Comparison of ENCODE assay signal across 19 cellular contexts in genomic region chr21:43909736-43910455, GRCh38. TPM values are rescaled to one million over a fixed set of nuclear protein-coding genes. Genes with fewer than 3 reads are reported as not detected.
DNase-seq lines count a peak whose midpoint lies in the region; ATAC-seq and TF ChIP-seq lines count a peak whose summit lies in the region.
"Had no signal": no experiment of that assay in that cellular context is flagged by ENCODE, and none has a peak within 500 bp of the region (broad histone marks: within the 10 kb centered on the region; RNA-seq: fewer than 3 reads in every experiment).

No MANE protein-coding gene starts in this region.

- intact Hi-C loops in CD4-positive, alpha-beta T cell (cut with DNase I, micrococcal nuclease), result no loop called here
- intact Hi-C loops in Caco-2 (cut with micrococcal nuclease; ENCODE audit: unreplicated experiment), result no loop called here

- no peaks in the 10 kb centered on the region for H3K36me3 ChIP-seq in Caco-2 (ENCODE audit: control insufficient read depth, insufficient read depth, low read length)
- H3K36me3 ChIP-seq: brain microvascular endothelial cell had no signal

- no peaks in the 10 kb centered on the region for H3K27me3 ChIP-seq in CD4-positive, alpha-beta T cell (ENCODE audit: control insufficient read depth, insufficient read depth, low read length)
- H3K27me3 ChIP-seq in Caco-2 (replicated peaks; ENCODE audit: control insufficient read depth, insufficient read depth, low read length), result no peaks in the 10 kb centered on the region
- H3K27me3 ChIP-seq: brain microvascular endothelial cell had no signal

- POLR2A ChIA-PET in CD4-positive, alpha-beta T cell (lab: Charles Lee), result no interaction called here
- POLR2A ChIA-PET in Caco-2 (lab: Charles Lee), result no interaction called here

- no peak overlapping the region for H3K4me3 Mint-ChIP-seq in CD4-positive, alpha-beta T cell
- no peak overlapping the region for H3K4me3 Mint-ChIP-seq in Caco-2 (ENCODE audit: unreplicated experiment)
- H3K4me3 Mint-ChIP-seq in nephron progenitor cell, result peak overlapping the region; percentile 8
- H3K4me3 Mint-ChIP-seq: activated CD4-positive, alpha-beta memory T cell treated with anti-CD3 and anti-CD28 coated beads for 36 hours; activated naive CD8-positive, alpha-beta T cell treated with anti-CD3 and anti-CD28 coated beads, Interleukin-2, amount 10 ng/mL, durations not matched to agents 7 days and 5 days; activated T-cell treated with anti-CD3 and anti-CD28 coated beads, Interleukin-2, amount 50 U/mL, for 4 hours; HFFc6; T-helper 17 cell had no signal

- peaks cover 9% of the 10 kb centered on the region for H3K9me3 ChIP-seq in CD4-positive, alpha-beta T cell (ENCODE audit: control insufficient read depth, low read length)
- no peaks in the 10 kb centered on the region for H3K9me3 ChIP-seq in Caco-2

- peak overlapping the region; percentile 66 for H3K27ac Mint-ChIP-seq in CD4-positive, alpha-beta T cell
- H3K27ac Mint-ChIP-seq in Caco-2 (ENCODE audit: unreplicated experiment) (peak overlapping the region; percentile 70), nephron progenitor cell (no peak overlapping the region)
- H3K27ac Mint-ChIP-seq: activated CD4-positive, alpha-beta memory T cell treated with anti-CD3 and anti-CD28 coated beads for 36 hours; activated naive CD8-positive, alpha-beta T cell treated with anti-CD3 and anti-CD28 coated beads, Interleukin-2, amount 10 ng/mL, durations not matched to agents 7 days and 5 days; HFFc6 had no signal

- ATAC-seq in CD4-positive, alpha-beta T cell (ENCODE audit: poor library complexity), result no peak
- ATAC-seq: activated T-cell treated with anti-CD3 and anti-CD28 coated beads, Interleukin-2, amount 50 U/mL, for 4 hours; T-helper 17 cell had no signal

- peaks cover 6% of the 10 kb centered on the region for H3K9me3 Mint-ChIP-seq in CD4-positive, alpha-beta T cell
- H3K9me3 Mint-ChIP-seq in Caco-2 (ENCODE audit: unreplicated experiment), result no peaks in the 10 kb centered on the region
- H3K9me3 Mint-ChIP-seq in nephron progenitor cell, result peaks cover 14% of the 10 kb centered on the region

- H3K27ac ChIP-seq in CD4-positive, alpha-beta T cell (ENCODE audit: low read depth, low read length), result no peak overlapping the region
- H3K27ac ChIP-seq: brain microvascular endothelial cell, WERI-Rb-1 had no signal

- no peak for TF ChIP-seq CTCF in CD4-positive, alpha-beta T cell (IDR thresholded peaks at IDR 0.05)
- TF ChIP-seq CTCF in Caco-2 (IDR thresholded peaks at IDR 0.05; ENCODE audit: insufficient read depth in 1 of 2, low read depth in 1 of 2, low read length in 1 of 2, severe bottlenecking in 1 of 2, unreplicated experiment in 1 of 2), result no peak
- TF ChIP-seq CTCF in nephron progenitor cell (IDR thresholded peaks at IDR 0.05), result no peak

- H3K27me3 Mint-ChIP-seq in CD4-positive, alpha-beta T cell, result no peaks in the 10 kb centered on the region
- H3K27me3 Mint-ChIP-seq in Caco-2 (ENCODE audit: insufficient read depth, unreplicated experiment), result no peaks in the 10 kb centered on the region
- H3K27me3 Mint-ChIP-seq in nephron progenitor cell (ENCODE audit: low read depth, poor library complexity), result peaks cover 20% of the 10 kb centered on the region
- H3K27me3 Mint-ChIP-seq: activated CD4-positive, alpha-beta memory T cell treated with anti-CD3 and anti-CD28 coated beads for 36 hours; activated naive CD8-positive, alpha-beta T cell treated with anti-CD3 and anti-CD28 coated beads, Interleukin-2, amount 10 ng/mL, durations not matched to agents 7 days and 5 days; T-helper 17 cell had no signal

- H3K4me1 ChIP-seq in Caco-2, result peaks cover 18% of the 10 kb centered on the region

- CTCF ChIA-PET in CD4-positive, alpha-beta T cell (lab: Charles Lee), result no interaction called here
- CTCF ChIA-PET in Caco-2 (lab: Charles Lee), result no interaction called here

- H3K4me3 ChIP-seq in Caco-2 (ENCODE audit: low read depth, low read length), result no peak overlapping the region

- no peak for DNase-seq in CD4-positive, alpha-beta T cell
- DNase-seq in Caco-2, result no peak
- peak; percentile 58 for DNase-seq in cerebellar cortex (ENCODE audit: low spot score)
- DNase-seq in nephron progenitor cell, result no peak
- DNase-seq in stimulated activated CD4-positive, alpha-beta T cell treated with anti-CD3 and anti-CD28 coated beads, Interleukin-4, amount 100 ng/mL, for 24 hours, result no peak
- no peak for DNase-seq in ureter (ENCODE audit: low spot score)
- no peak for DNase-seq in AG08396 (ENCODE audit: low spot score)
- DNase-seq: activated CD4-positive, alpha-beta memory T cell treated with anti-CD3 and anti-CD28 coated beads for 36 hours; activated naive CD8-positive, alpha-beta T cell treated with anti-CD3 and anti-CD28 coated beads, Interleukin-2, amount 10 ng/mL, durations not matched to agents 7 days and 5 days; activated T-cell treated with anti-CD3 and anti-CD28 coated beads, Interleukin-2, amount 50 U/mL, for 4 hours; brain microvascular endothelial cell; foreskin fibroblast; HFFc6; KBM-7; mesendoderm; SHP77; stimulated activated CD4-positive, alpha-beta T cell treated with anti-CD3 and anti-CD28 coated beads, Interleukin-12 subunit alpha, Interleukin-12 subunit beta, amount 100 ng/mL, for 4 hours; T-helper 17 cell; WERI-Rb-1 had no signal

- no TSS peak for BruUV-seq in Caco-2 (replicated peaks; lab: Mats Ljungman, UMichigan)

- H3K4me1 Mint-ChIP-seq in CD4-positive, alpha-beta T cell (ENCODE audit: low read depth), result peaks cover 33% of the 10 kb centered on the region
- H3K4me1 Mint-ChIP-seq in Caco-2 (ENCODE audit: low read depth, unreplicated experiment), result peaks cover 18% of the 10 kb centered on the region
- peaks cover 62% of the 10 kb centered on the region for H3K4me1 Mint-ChIP-seq in nephron progenitor cell

- H3K36me3 Mint-ChIP-seq in CD4-positive, alpha-beta T cell (ENCODE audit: low read depth), result peaks cover 59% of the 10 kb centered on the region
- peaks cover 14% of the 10 kb centered on the region for H3K36me3 Mint-ChIP-seq in Caco-2 (ENCODE audit: insufficient read depth, unreplicated experiment)
- H3K36me3 Mint-ChIP-seq in nephron progenitor cell (ENCODE audit: low read depth), result peaks cover 22% of the 10 kb centered on the region

RNA-seq across cellular contexts. Expression of gene AGPAT3, which starts 44.9 kb away (rescaled TPM):
- total RNA-seq in CD4-positive, alpha-beta T cell, result 10 to 100 TPM; 40.8 to 43.4 TPM
- total RNA-seq in Caco-2 (2022) (61.8 and 65.5 TPM in 2 replicates), ureter (84.7 TPM)
